ENCODE assay signal across 12 cellular contexts in the genomic region with DNA sequence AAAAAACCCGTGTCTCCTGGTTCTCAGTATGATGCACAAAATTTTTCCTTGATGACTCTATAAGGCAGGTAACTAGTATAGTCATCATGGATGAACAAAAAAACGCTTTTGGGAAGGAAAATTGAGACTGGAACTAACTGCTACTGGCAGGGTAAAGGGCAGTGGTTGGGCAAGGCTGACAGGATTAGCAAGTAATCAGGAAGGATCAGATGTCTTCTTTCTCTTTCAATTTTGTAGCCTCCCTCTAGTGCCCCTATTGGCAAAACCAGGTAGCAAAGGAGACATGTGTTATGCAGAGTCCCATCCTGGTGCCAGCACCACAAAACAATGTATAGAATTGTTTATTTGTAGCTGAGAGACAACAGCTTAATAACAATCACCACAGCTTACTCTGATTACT. TPM values are rescaled to one million over a fixed set of nuclear protein-coding genes. Genes with fewer than 3 reads are reported as not detected.
DNase-seq lines count a peak whose midpoint lies in the region; ATAC-seq, FAIRE-seq and TF ChIP-seq lines count a peak whose summit lies in the region.
"Had no signal": no experiment of that assay in that cellular context is flagged by ENCODE, and none has a peak within 500 bp of the region (broad histone marks: within the 10 kb centered on the region; RNA-seq: fewer than 3 reads in every experiment).

No MANE protein-coding gene starts in this region.

- TF ChIP-seq CTCF in NB4 (IDR thresholded peaks at IDR 0.05; ENCODE audit: low read depth, low read length), result peak; percentile 29
- TF ChIP-seq CTCF in GM12878 (IDR thresholded peaks at IDR 0.05 in 2 of 3, conservative IDR thresholded peaks at IDR 0.05 in 1 of 3; ENCODE audit: control insufficient read depth in 2 of 3, extremely low read depth in 1 of 3, insufficient read depth in 1 of 3, low read depth in 3 of 3, low read length in 3 of 3), result peak; percentile 21 to 33 (median 31); a peak in 2 of 6 replicates

- no peaks in the 10 kb centered on the region for H3K27me3 Mint-ChIP-seq in activated naive CD8-positive, alpha-beta T cell treated with anti-CD3 and anti-CD28 coated beads, Interleukin-2, amount 50 U/mL, for 24 hours
- H3K27me3 Mint-ChIP-seq: activated naive CD8-positive, alpha-beta T cell; natural killer cell treated with Interleukin-12 subunit alpha and Interleukin-12 subunit beta and Interleukin-15 and Interleukin-18, amount 100 ng/mL, for 72 hours had no signal

- H2AFZ ChIP-seq in GM12878 (ENCODE audit: control insufficient read depth, low read depth, low read length), result no peak overlapping the region; the same call in 1 of the 2 replicates

- H3K9me3 Mint-ChIP-seq in activated naive CD8-positive, alpha-beta T cell treated with anti-CD3 and anti-CD28 coated beads, Interleukin-2, amount 50 U/mL, for 24 hours, result no peaks in the 10 kb centered on the region
- H3K9me3 Mint-ChIP-seq: natural killer cell treated with Interleukin-12 subunit alpha and Interleukin-12 subunit beta and Interleukin-15 and Interleukin-18, amount 100 ng/mL, for 72 hours had no signal

- H3K4me3 ChIP-seq in NB4 (ENCODE audit: low read depth, low read length) (no peak overlapping the region), GM12878 (no peak overlapping the region)

- H3K27ac Mint-ChIP-seq in activated naive CD8-positive, alpha-beta T cell treated with anti-CD3 and anti-CD28 coated beads, Interleukin-2, amount 50 U/mL, for 24 hours, result no peak overlapping the region
- H3K27ac Mint-ChIP-seq: activated naive CD8-positive, alpha-beta T cell; natural killer cell treated with Interleukin-12 subunit alpha and Interleukin-12 subunit beta and Interleukin-15 and Interleukin-18, amount 100 ng/mL, for 72 hours had no signal

- SMC1A ChIA-PET in GM12878 (lab: Charles Lee; ENCODE audit: uncharacterized antibody, unreplicated experiment), result interaction anchor here (0.8 kb wide), 1 partner anchor 18 kb away, joined by 3 read pairs; no protein-coding TSS in a partner anchor

- peak; percentile 96 for ATAC-seq in GM12878
- ATAC-seq in GM21619 (IDR thresholded peaks at IDR 0.05; ENCODE audit: unreplicated experiment), result no peak
- no peak for ATAC-seq in activated naive CD8-positive, alpha-beta T cell treated with anti-CD3 and anti-CD28 coated beads, Interleukin-2, amount 50 U/mL, for 24 hours
- ATAC-seq: natural killer cell treated with Interleukin-12 subunit alpha and Interleukin-12 subunit beta and Interleukin-15 and Interleukin-18, amount 100 ng/mL, for 72 hours had no signal

- WGBS in GM12878 (ENCODE audit: insufficient coverage, insufficient replicate concordance, low lambda C conversion rate, missing lambda C conversion rate), result 3% methylated on average over 2 of the region's 2 CpGs

- FAIRE-seq in GM12878 (lab: Jason Lieb, UNC), result peak; percentile 38
- FAIRE-seq: HTR-8/SVneo had no signal

- no peaks in the 10 kb centered on the region for H4K20me1 ChIP-seq in GM12878 (ENCODE audit: control insufficient read depth, insufficient read depth)

- RAD21 ChIA-PET in GM12878 (lab: Charles Lee; ENCODE audit: unreplicated experiment), result no interaction called here

- POLR2A ChIA-PET in GM12878 (lab: Charles Lee), result interaction anchor here (1.0 kb wide), 1 partner anchor 11 kb away, joined by 3 read pairs; no protein-coding TSS in a partner anchor

- no TSS peak for BruUV-seq in GM12878 (replicated peaks; lab: Mats Ljungman, UMichigan)

- H3K4me3 Mint-ChIP-seq in activated naive CD8-positive, alpha-beta T cell treated with anti-CD3 and anti-CD28 coated beads, Interleukin-2, amount 50 U/mL, for 24 hours, result no peak overlapping the region
- H3K4me3 Mint-ChIP-seq: activated naive CD8-positive, alpha-beta T cell; natural killer cell treated with Interleukin-12 subunit alpha and Interleukin-12 subunit beta and Interleukin-15 and Interleukin-18, amount 100 ng/mL, for 72 hours had no signal

- H3K4me1 Mint-ChIP-seq in activated naive CD8-positive, alpha-beta T cell treated with anti-CD3 and anti-CD28 coated beads, Interleukin-2, amount 50 U/mL, for 24 hours, result no peaks in the 10 kb centered on the region

- H3K9me3 ChIP-seq in GM12878 (replicated peaks; ENCODE audit: control insufficient read depth, insufficient read depth, low read length), result no peaks in the 10 kb centered on the region

- DNase-seq in SIG-M5 treated with dmso at 0.1 percent for 504 hours (lab: John Stamatoyannopoulos, UW; ENCODE audit: unreplicated experiment) (peak; percentile 11), SIG-M5 (lab: John Stamatoyannopoulos, UW) (no peak), NB4 (ENCODE audit: low read depth) (peak; percentile 13), GM12878 (ENCODE audit: low read depth, low spot score) (no peak), NK-92 (lab: John Stamatoyannopoulos, UW; ENCODE audit: unreplicated experiment) (no peak)
- no peak for DNase-seq in activated naive CD8-positive, alpha-beta T cell treated with anti-CD3 and anti-CD28 coated beads, Interleukin-2, amount 50 U/mL, for 24 hours
- no peak for DNase-seq in stimulated activated CD4-positive, alpha-beta T cell treated with anti-CD3 and anti-CD28 coated beads, Interleukin-1b, Interleukin-23, amount 100 ng/mL, for 48 hours
- DNase-seq: T-helper 1 cell had no signal

- H3K79me2 ChIP-seq in GM12878 (ENCODE audit: control insufficient read depth, insufficient read depth, low read length), result no peaks in the 10 kb centered on the region

- in situ Hi-C loops in GM12878 (cut with MboI), result no loop called here

- no peaks in the 10 kb centered on the region for H3K4me1 ChIP-seq in GM12878 (ENCODE audit: control insufficient read depth, insufficient read depth, low read length)

- no peak for TF ChIP-seq EP300 in GM12878 (IDR thresholded peaks at IDR 0.05; ENCODE audit: borderline replicate concordance in 1 of 2, control insufficient read depth in 1 of 2, low read depth in 2 of 2, low read length in 2 of 2)

- TF ChIP-seq RAD21 in GM12878 (IDR thresholded peaks at IDR 0.05; ENCODE audit: insufficient read depth, low read depth, low read length), result no peak

- H3K36me3 ChIP-seq in GM12878 (ENCODE audit: control insufficient read depth in 2 of 2, insufficient read depth in 2 of 2, low read length in 1 of 2), result no peaks in the 10 kb centered on the region

- no peak overlapping the region for H3K27ac ChIP-seq in GM12878 (ENCODE audit: control insufficient read depth, insufficient read depth)

- TF ChIP-seq POLR2A in NB4 (IDR thresholded peaks at IDR 0.05; ENCODE audit: extremely low read depth, insufficient read length) (no peak), GM12878 (IDR thresholded peaks at IDR 0.05; ENCODE audit: low read depth, low read length) (no peak)

- no peak overlapping the region for H3K4me2 ChIP-seq in GM12878 (ENCODE audit: control insufficient read depth, insufficient read depth)

- H3K36me3 Mint-ChIP-seq in activated naive CD8-positive, alpha-beta T cell treated with anti-CD3 and anti-CD28 coated beads, Interleukin-2, amount 50 U/mL, for 24 hours (ENCODE audit: low read depth), result no peaks in the 10 kb centered on the region
- H3K36me3 Mint-ChIP-seq: activated naive CD8-positive, alpha-beta T cell; natural killer cell treated with Interleukin-12 subunit alpha and Interleukin-12 subunit beta and Interleukin-15 and Interleukin-18, amount 100 ng/mL, for 72 hours had no signal

- intact Hi-C loops in GM12878 (cut with micrococcal nuclease; ENCODE audit: unreplicated experiment), result no loop called here

- H3K27me3 ChIP-seq in GM12878 (replicated peaks in 1 of 2; ENCODE audit: control insufficient read depth in 2 of 2, insufficient read depth in 2 of 2, low read length in 1 of 2), result no peaks in the 10 kb centered on the region

- CTCF ChIA-PET in GM12878 (lab: Yijun Ruan, JAX), result interaction anchor here (0.7 to 1.1 kb wide), 5 partner anchors 10 to 16 kb away, joined by 3 to 11 read pairs (median 4); no protein-coding TSS in a partner anchor

- no peak overlapping the region for H3K9ac ChIP-seq in GM12878 (ENCODE audit: control insufficient read depth, insufficient read depth, low read length)

TF ChIP-seq in GM12878, 131 proteins besides CTCF, POLR2A, EP300 and RAD21 (continues in another document):
- TF ChIP-seq, protein P1, sequence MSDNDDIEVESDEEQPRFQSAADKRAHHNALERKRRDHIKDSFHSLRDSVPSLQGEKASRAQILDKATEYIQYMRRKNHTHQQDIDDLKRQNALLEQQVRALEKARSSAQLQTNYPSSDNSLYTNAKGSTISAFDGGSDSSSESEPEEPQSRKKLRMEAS (IDR thresholded peaks at IDR 0.05; ENCODE audit: low read depth, low read length), result no peak
- no peak for TF ChIP-seq POLR2AphosphoS5 (IDR thresholded peaks at IDR 0.05; ENCODE audit: low read length)
- TF ChIP-seq ATF7 (IDR thresholded peaks at IDR 0.05; ENCODE audit: low read depth), result no peak
- no peak for TF ChIP-seq RAD51 (IDR thresholded peaks at IDR 0.05)
- TF ChIP-seq ZNF622 (IDR thresholded peaks at IDR 0.05), result no peak
- no peak for TF ChIP-seq RELA (IDR thresholded peaks at IDR 0.05; ENCODE audit: borderline replicate concordance, partially characterized antibody)

RNA-seq across cellular contexts. Expression of a gene that starts 12.8 kb away (rescaled TPM):
- total RNA-seq in GM12878 (2013; cell fraction: nucleolus; rRNA removed), result 0.34 and 0.44 TPM in 2 replicates
- total RNA-seq in GM12878 (2014; rRNA removed) (0.68 and 0.82 TPM in 2 replicates), GM12878 (2014; rRNA removed; fragmentation: Illumina TruSeq; extraction: Trizol) (0.69 and 1.1 TPM in 2 replicates), GM12878 (2021) (0.74 and 0.90 TPM in 2 replicates)
- polyA plus RNA-seq in GM12878 (2011; ENCODE audit: low read depth), result not detected
- polyA plus RNA-seq in GM12878 (2011; rRNA removed) (0.57 and 0.63 TPM in 2 replicates), GM12878 (2014; fragmentation: Illumina TruSeq; extraction: Trizol) (0.65 and 1.1 TPM in 2 replicates), GM12878 (2014; fragmentation: Nextera tagmentation; extraction: Ambion mirVana) (under 1 TPM; 0.45 to 0.49 TPM), GM12878 (2014; rRNA removed) (0.43 and 0.55 TPM in 2 replicates), GM12878 (2016; fragmentation: Nextera tagmentation; extraction: Ambion mirVana) (under 1 TPM; 0.72 to 0.79 TPM)
- polyA plus RNA-seq in GM12878 (2011; cell fraction: cytosol; rRNA removed), result 0.16 and 0.20 TPM in 2 replicates
- 0.19 and 0.36 TPM in 2 replicates for polyA plus RNA-seq in GM12878 (2011; cell fraction: nucleus; rRNA removed)
- not detected in 2 replicates for polyA plus RNA-seq in GM12878 (2012)
- 0.66 and 0.72 TPM in 2 replicates for polyA minus RNA-seq in GM12878 (2011; rRNA and poly(A)+ RNA removed)
- 0.53 TPM in 1 of 2 replicates, not detected in the other for polyA minus RNA-seq in GM12878 (2011; cell fraction: cytosol; rRNA and poly(A)+ RNA removed)
- polyA minus RNA-seq in GM12878 (2011; cell fraction: nucleus; rRNA and poly(A)+ RNA removed), result 0.57 and 0.60 TPM in 2 replicates
- total RNA-seq: natural killer cell treated with Interleukin-12 subunit alpha and Interleukin-12 subunit beta and Interleukin-15 and Interleukin-18, amount 100 ng/mL, for 72 hours had no signal

Comparison
In these comparisons a context has a peak if more than half of its experiments do, and no peak if none do; other contexts are left out.
1. DNase-seq: peak in SIG-M5 treated with dmso at 0.1 percent for 504 hours (single experiment) and NB4 (single experiment); none in SIG-M5 (single experiment), GM12878 (single experiment), NK-92 (single experiment), activated naive CD8-positive, alpha-beta T cell treated with anti-CD3 and anti-CD28 coated beads, Interleukin-2, amount 50 U/mL, for 24 hours (single experiment) and stimulated activated CD4-positive, alpha-beta T cell treated with anti-CD3 and anti-CD28 coated beads, Interleukin-1b, Interleukin-23, amount 100 ng/mL, for 48 hours (single experiment).